16 cellular contexts compared by ENCODE assay signal in genomic region chr2:238302751-238303150, GRCh38. TPM values are rescaled to one million over a fixed set of nuclear protein-coding genes. Genes with fewer than 3 reads are reported as not detected.
A peak's percentile ranks its signal among the peaks of the same experiment; 100 is the strongest.
DNase-seq lines count a peak whose midpoint lies in the region; TF ChIP-seq lines count a peak whose summit lies in the region.
"Had no signal": no experiment of that assay in that cellular context is flagged by ENCODE, and none has a peak within 500 bp of the region (broad histone marks: within the 10 kb centered on the region; RNA-seq: fewer than 3 reads in every experiment).

No MANE protein-coding gene starts in this region.

- H3K9me3 ChIP-seq in WERI-Rb-1 (ENCODE audit: severe bottlenecking) (no peaks in the 10 kb centered on the region), endodermal cell (ENCODE audit: control insufficient read depth, low read length) (no peaks in the 10 kb centered on the region), sigmoid colon (no peaks in the 10 kb centered on the region), MG63 (no peaks in the 10 kb centered on the region)
- H3K9me3 ChIP-seq: A549, BE2C, Caco-2 had no signal

- H3K36me3 ChIP-seq in H7 (replicated peaks; ENCODE audit: control insufficient read depth, insufficient read depth, low read length) (no peaks in the 10 kb centered on the region), WERI-Rb-1 (no peaks in the 10 kb centered on the region), endodermal cell (ENCODE audit: control insufficient read depth, insufficient read depth, low read length) (no peaks in the 10 kb centered on the region), sigmoid colon (no peaks in the 10 kb centered on the region), MG63 (no peaks in the 10 kb centered on the region)
- H3K36me3 ChIP-seq: BE2C had no signal

- TF ChIP-seq EP300 in sigmoid colon (IDR thresholded peaks at IDR 0.05) = no peak

- peaks cover 4% of the 10 kb centered on the region for H3K4me1 ChIP-seq in endodermal cell (ENCODE audit: control insufficient read depth, insufficient read depth, low read length)
- H3K4me1 ChIP-seq in sigmoid colon = peaks cover 0 to 11% (median 9%) of the 10 kb centered on the region in 4 donors
- H3K4me1 ChIP-seq: BE2C had no signal

- no peak for TF ChIP-seq POLR2A in sigmoid colon (IDR thresholded peaks at IDR 0.05)

- peaks cover 4% of the 10 kb centered on the region for H3K4me1 Mint-ChIP-seq in endodermal cell
- H3K4me1 Mint-ChIP-seq: CD14-positive monocyte; CD8-positive, alpha-beta memory T cell had no signal

- H3K4me3 Mint-ChIP-seq in endodermal cell = no peak overlapping the region
- H3K4me3 Mint-ChIP-seq: CD14-positive monocyte; CD8-positive, alpha-beta memory T cell; IgD-negative memory B cell had no signal

- no peaks in the 10 kb centered on the region for H3K27me3 Mint-ChIP-seq in endodermal cell (ENCODE audit: insufficient read depth)
- H3K27me3 Mint-ChIP-seq: IgD-negative memory B cell had no signal

- H3K4me3 ChIP-seq in H7 (ENCODE audit: insufficient read depth, low read depth, low read length) (no peak overlapping the region), WERI-Rb-1 (ENCODE audit: low read depth, low read length) (no peak overlapping the region), endodermal cell (ENCODE audit: low read length) (no peak overlapping the region), sigmoid colon (no peak overlapping the region), MG63 (no peak overlapping the region)
- H3K4me3 ChIP-seq: A549 had no signal

- TF ChIP-seq CTCF in WERI-Rb-1 (IDR thresholded peaks at IDR 0.05; ENCODE audit: low read depth, low read length) (0 out of 2 replicates have a peak, but pooled peaks have one; percentile 10), endodermal cell (conservative IDR thresholded peaks at IDR 0.05) (peak; percentile 40), sigmoid colon (IDR thresholded peaks at IDR 0.05) (no peak)

- H3K27me3 ChIP-seq in H7 (ENCODE audit: control insufficient read depth, insufficient read depth, low read length) (no peaks in the 10 kb centered on the region), WERI-Rb-1 (ENCODE audit: insufficient read depth, low read depth, severe bottlenecking) (no peaks in the 10 kb centered on the region), endodermal cell (ENCODE audit: control insufficient read depth, insufficient read depth, low read length, poor library complexity, severe bottlenecking) (no peaks in the 10 kb centered on the region), sigmoid colon (no peaks in the 10 kb centered on the region), MG63 (no peaks in the 10 kb centered on the region)
- H3K27me3 ChIP-seq: BE2C had no signal

- H3K27ac Mint-ChIP-seq in endodermal cell = no peak overlapping the region
- H3K27ac Mint-ChIP-seq: CD14-positive monocyte; CD8-positive, alpha-beta memory T cell; IgD-negative memory B cell had no signal

- DNase-seq in H7 (peak; percentile 42), WERI-Rb-1 (no peak), endodermal cell (no peak), sigmoid colon (peak; percentile 46), HCEC 1CT (no peak), MG63 (no peak)
- DNase-seq in stimulated activated naive CD4-positive, alpha-beta T cell (lab: John Stamatoyannopoulos, UW) = no peak
- DNase-seq: BE2C, Caco-2, DMS53, GF-D8 had no signal

- H3K27ac ChIP-seq in WERI-Rb-1 (no peak overlapping the region), endodermal cell (ENCODE audit: low read depth, low read length) (no peak overlapping the region), sigmoid colon (no peak overlapping the region)
- H3K27ac ChIP-seq: KMS-11 had no signal

- intact Hi-C loops in sigmoid colon (cut with DNase I) = no loop called here

- WGBS in endodermal cell (ENCODE audit: insufficient coverage in 1 of 2, insufficient read length in 1 of 2), 2 experiments = 90 to 95% methylated on average over 6 to 9 of the region's 9 CpGs
- WGBS in sigmoid colon, 2 donors = 90 to 93% methylated on average over 9 of the region's 9 CpGs

- no peaks in the 10 kb centered on the region for H3K9me3 Mint-ChIP-seq in endodermal cell
- H3K9me3 Mint-ChIP-seq: CD8-positive, alpha-beta memory T cell; IgD-negative memory B cell had no signal

- H3K36me3 Mint-ChIP-seq in endodermal cell (ENCODE audit: low read depth) = no peaks in the 10 kb centered on the region
- H3K36me3 Mint-ChIP-seq: CD14-positive monocyte; CD8-positive, alpha-beta memory T cell; IgD-negative memory B cell had no signal

- no peak overlapping the region for H3K9ac ChIP-seq in endodermal cell (ENCODE audit: extremely low read depth, low read length, poor library complexity, severe bottlenecking)
- H3K9ac ChIP-seq: KMS-11 had no signal

RNA-seq across cellular contexts. Expression of gene PER2, which starts 14.3 kb away (rescaled TPM):
- total RNA-seq in H7 (2014; rRNA removed; shearing (Covaris generic)) = 3.6 and 4.8 TPM in 2 replicates
- total RNA-seq in endodermal cell (10 to 100 TPM in 1 of 2 donors, 1 to 10 TPM in 1; 9.7 to 13.5 TPM), sigmoid colon (10 to 100 TPM in 1 of 4 donors, 1 to 10 TPM in 3; 7.7 to 11.8 (median 9.2) TPM)
- 5.6 TPM for polyA plus RNA-seq in endodermal cell (2013, experiment 1 of 2)
- 4.9 TPM for polyA plus RNA-seq in endodermal cell (2013, experiment 2 of 2)
- 1 to 10 TPM; 3.7 to 7.1 (median 4.2) TPM for polyA plus RNA-seq in sigmoid colon
- total RNA-seq in MG63 (2014; rRNA removed; shearing (Covaris generic); ENCODE audit: low replicate concordance) = 0.54 and 0.72 TPM in 2 replicates

RNA-seq across cellular contexts. Expression of gene TRAF3IP1, which starts 17.6 kb away (rescaled TPM):
- total RNA-seq in H7 (2014; rRNA removed; shearing (Covaris generic)) = 3.9 and 9.5 TPM in 2 replicates
- total RNA-seq in endodermal cell (10 to 100 TPM; 21.9 to 28.3 TPM), sigmoid colon (10 to 100 TPM; 17.5 to 20.8 (median 18.2) TPM)
- polyA plus RNA-seq in endodermal cell (2013, experiment 1 of 2) = 14.1 TPM
- 10.9 TPM for polyA plus RNA-seq in endodermal cell (2013, experiment 2 of 2)
- 10 to 100 TPM in 1 of 3 donors, 1 to 10 TPM in 2; 6.9 to 13.2 (median 7.2) TPM for polyA plus RNA-seq in sigmoid colon
- 3.3 and 3.8 TPM in 2 replicates for total RNA-seq in MG63 (2014; rRNA removed; shearing (Covaris generic); ENCODE audit: low replicate concordance)

Comparison
In these comparisons a context has a peak if more than half of its experiments do, and no peak if none do; other contexts are left out.
1. DNase-seq: peak in H7 (single experiment) and sigmoid colon (single experiment); none in WERI-Rb-1 (single experiment), endodermal cell (single experiment), HCEC 1CT (single experiment), stimulated activated naive CD4-positive, alpha-beta T cell (0 of 6) and MG63 (single experiment).
2. CTCF ChIP-seq: peak in WERI-Rb-1 (single experiment) and endodermal cell (single experiment); none in sigmoid colon (0 of 4).